Comparison of ENCODE assay signal across 8 cellular contexts in the genomic region with DNA sequence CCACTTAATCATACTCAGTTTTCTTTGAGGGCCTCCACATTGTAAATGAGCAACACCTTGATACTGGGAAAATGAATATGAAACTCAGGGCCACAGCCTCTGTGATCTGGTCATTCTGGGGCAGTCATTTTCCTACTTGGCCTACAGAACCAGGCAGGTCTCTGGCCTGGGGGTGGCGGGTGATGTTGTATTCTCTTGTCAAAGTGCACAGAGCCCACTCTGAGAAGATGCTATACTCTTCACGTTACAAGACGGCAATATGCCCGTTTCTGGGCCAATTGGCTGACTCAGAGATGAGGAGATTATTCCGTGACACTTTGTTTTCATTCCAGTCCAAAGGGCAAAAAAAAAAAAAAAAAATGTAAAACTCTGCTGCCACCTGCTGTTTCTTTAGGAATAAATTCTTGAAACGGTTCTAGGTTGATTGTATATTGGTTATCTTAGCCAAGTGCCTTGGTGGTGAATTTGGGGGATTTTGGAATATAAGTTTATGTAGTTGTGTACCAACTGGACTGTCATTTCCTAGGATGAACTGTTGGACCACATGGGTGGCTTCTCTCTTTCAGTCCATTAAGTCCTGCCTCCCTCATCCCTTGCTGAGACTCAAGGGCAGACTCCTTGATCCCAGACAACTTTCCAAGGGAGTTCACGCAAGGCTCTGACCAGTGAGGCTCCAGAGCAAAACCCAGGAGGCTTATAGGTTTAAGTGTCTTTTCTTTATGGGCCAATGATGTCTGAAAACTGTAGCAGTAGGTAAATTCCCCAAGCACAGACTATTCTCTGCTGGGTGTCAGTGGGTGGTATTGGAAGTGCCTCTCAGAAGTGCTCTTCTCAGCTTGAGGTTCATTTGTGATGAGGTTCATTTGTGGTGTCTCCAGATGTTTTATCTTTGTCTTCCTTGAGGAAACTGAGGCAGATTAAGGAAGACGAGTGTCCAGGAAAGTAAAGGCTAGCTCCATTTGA. TPM values are rescaled to one million over a fixed set of nuclear protein-coding genes. Genes with fewer than 3 reads are reported as not detected.
DNase-seq lines count a peak whose midpoint lies in the region; ATAC-seq and TF ChIP-seq lines count a peak whose summit lies in the region.

No MANE protein-coding gene starts in this region.

- H3K27ac Mint-ChIP-seq in brain, result peak overlapping the region in 4 of 5 experiments; percentile 77 to 96 (median 85)

- peaks cover 36% of the 10 kb centered on the region for H3K4me1 ChIP-seq in MM.1S (ENCODE audit: low read length)

- no peaks in the 10 kb centered on the region for H3K9me3 ChIP-seq in MM.1S (replicated peaks; ENCODE audit: insufficient read depth, low read length)

- peak; percentile 59 for TF ChIP-seq CTCF in MM.1S (IDR thresholded peaks at IDR 0.05; ENCODE audit: low read length)
- peak; percentile 72 to 74 for TF ChIP-seq CTCF in brain (conservative IDR thresholded peaks at IDR 0.05)

- H2AFZ ChIP-seq in MM.1S (ENCODE audit: low read length), result peak overlapping the region; percentile 46

- H3K9ac ChIP-seq in MM.1S (ENCODE audit: low read length), result peak overlapping the region; percentile 43

- H3K4me3 Mint-ChIP-seq in brain, result peak overlapping the region; percentile 25 to 49 (median 44)

- H3K27ac ChIP-seq in MM.1S (ENCODE audit: low read length), result peak overlapping the region; percentile 60

- peaks cover 14% of the 10 kb centered on the region; the same call in 1 of the 2 replicates for H3F3A ChIP-seq in MM.1S (ENCODE audit: insufficient read depth, low read length)

- no peaks in the 10 kb centered on the region for H4K20me1 ChIP-seq in MM.1S (ENCODE audit: insufficient read depth, low read length)

- H3K27me3 ChIP-seq in MM.1S (replicated peaks; ENCODE audit: insufficient read depth, low read length), result no peaks in the 10 kb centered on the region

- H3K27me3 Mint-ChIP-seq in brain, result peaks cover 10% of the 10 kb centered on the region

- no peaks in the 10 kb centered on the region for H3K36me3 ChIP-seq in MM.1S (replicated peaks; ENCODE audit: insufficient read depth, low read length)

- DNase-seq in activated gamma-delta T cell treated with Interleukin-2 at 50 U/mL for 16 hours, result peak; percentile 20
- DNase-seq in activated gamma-delta T cell (lab: John Stamatoyannopoulos, UW), result no peak
- DNase-seq in MM.1S, result peak; percentile 71
- DNase-seq in SW 1271 (lab: John Stamatoyannopoulos, UW), result peak; percentile 53 to 77
- DNase-seq in islet precursor cell, result peak; percentile 82
- peak; percentile 59 for DNase-seq in stimulated activated CD4-positive, alpha-beta T cell treated with anti-CD3 and anti-CD28 coated beads, Interleukin-2, amount 100 ng/mL, for 4 hours (ENCODE audit: low read depth)

- H3K36me3 Mint-ChIP-seq in brain, result no peaks in the 10 kb centered on the region

- H3K9me3 Mint-ChIP-seq in brain, result no peaks in the 10 kb centered on the region

- peak overlapping the region; percentile 36 for H3K4me3 ChIP-seq in MM.1S (ENCODE audit: low read length)

- H3K4me2 ChIP-seq in MM.1S (ENCODE audit: low read depth, low read length), result peak overlapping the region; percentile 61

- H3K4me1 Mint-ChIP-seq in brain, result peaks cover 23% of the 10 kb centered on the region

- no peak for ATAC-seq in GM21423 (IDR thresholded peaks at IDR 0.05; ENCODE audit: unreplicated experiment)

- H3K9me2 ChIP-seq in MM.1S (replicated peaks; ENCODE audit: insufficient read depth, low read length), result no peaks in the 10 kb centered on the region

- H3K79me2 ChIP-seq in MM.1S (ENCODE audit: low read length), result no peaks in the 10 kb centered on the region

RNA-seq across cellular contexts. Expression of a gene that starts 18.2 kb away (rescaled TPM):
- polyA plus RNA-seq in brain (ENCODE audit: insufficient read depth, low read depth, low replicate concordance), result 7.8 TPM

RNA-seq across cellular contexts. Expression of a gene that starts 29.1 kb away (rescaled TPM):
- polyA plus RNA-seq in brain (ENCODE audit: insufficient read depth, low read depth, low replicate concordance), result 13.1 TPM
